Comparison of ENCODE assay signal across 1 cellular context in genomic region chr7:22834028-22834427, GRCh38.
TF ChIP-seq lines count a peak whose summit lies in the region.

No MANE protein-coding gene starts in this region.

TF ChIP-seq in HEK293, 187 proteins besides CTCF, POLR2A, EP300 and RAD21 (continued from another document):
- TF ChIP-seq ATF2 (tag by site-specific recombination; IDR thresholded peaks at IDR 0.05; ENCODE audit: low read depth) (no peak), ZNF394 (tag by site-specific recombination; IDR thresholded peaks at IDR 0.05; ENCODE audit: borderline replicate concordance) (0 out of 2 replicates have a peak, but pooled peaks have one; percentile 31), ELK4 (IDR thresholded peaks at IDR 0.05; ENCODE audit: borderline replicate concordance, low read depth, low read length) (no peak), ZNF350 (tag by site-specific recombination; IDR thresholded peaks at IDR 0.05) (no peak), ZNF843 (tag by site-specific recombination; IDR thresholded peaks at IDR 0.05) (no peak), ZNF623 (tag by site-specific recombination; IDR thresholded peaks at IDR 0.05) (no peak), ZNF211 (tag by site-specific recombination; IDR thresholded peaks at IDR 0.05; ENCODE audit: low read depth) (no peak), ZNF362 (tag by site-specific recombination; IDR thresholded peaks at IDR 0.05) (no peak), ZNF19 (tag by site-specific recombination; IDR thresholded peaks at IDR 0.05; ENCODE audit: low read depth) (no peak)
